1 cellular context compared by ENCODE assay signal in the genomic region with DNA sequence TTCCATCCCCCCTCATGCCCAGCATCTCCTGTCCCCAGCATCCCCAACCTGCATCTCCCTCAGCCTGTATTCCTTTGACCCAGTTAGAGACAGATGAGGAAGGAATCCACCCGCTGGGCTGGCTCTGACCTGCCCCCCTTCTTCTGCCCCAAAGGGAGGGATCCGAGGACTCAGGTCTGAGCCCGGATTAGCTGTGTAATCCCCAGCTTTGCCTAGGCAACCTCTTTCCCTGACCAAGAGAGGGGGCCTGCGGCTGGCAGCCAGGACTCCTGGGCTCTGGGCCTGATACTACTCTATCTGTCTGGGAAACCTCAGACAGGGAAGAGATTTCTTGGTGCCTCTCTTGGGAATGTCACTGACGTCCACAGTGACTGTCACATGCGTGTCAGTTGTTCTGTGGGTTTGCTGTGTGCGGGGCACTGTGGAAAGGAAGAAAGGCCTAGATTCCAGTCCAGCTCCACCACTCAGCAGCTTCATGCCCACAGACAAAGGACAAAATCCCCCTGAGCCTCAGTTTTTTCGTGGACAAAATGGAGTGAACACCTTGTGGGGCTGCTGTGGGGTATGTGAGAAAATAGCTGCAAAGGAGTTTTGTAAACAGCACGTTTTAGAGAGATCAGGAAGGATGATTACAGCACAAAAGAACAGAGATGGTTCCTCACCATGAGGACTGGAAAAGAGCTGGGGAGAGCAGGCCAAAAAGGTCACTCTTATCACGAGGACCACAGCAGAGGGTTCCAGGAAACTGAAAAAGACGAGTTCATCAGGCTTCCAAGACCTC.
TF ChIP-seq lines count a peak whose summit lies in the region.

No MANE protein-coding gene starts in this region.

TF ChIP-seq in GM23338, 12 proteins besides CTCF, POLR2A, EP300 and RAD21 (continued from another document):
- no peak for TF ChIP-seq ZNF462 (CRISPR knock-in tag; IDR thresholded peaks at IDR 0.05)
- no peak for TF ChIP-seq CREB1 (CRISPR knock-in tag; IDR thresholded peaks at IDR 0.05; ENCODE audit: low read depth)
- no peak for TF ChIP-seq EZH2 (IDR thresholded peaks at IDR 0.05; ENCODE audit: low read depth, unreplicated experiment)
TF ChIP-seq in GM23338: peak in this region for 0.
